1 cellular context compared by ENCODE assay signal in the genomic region with DNA sequence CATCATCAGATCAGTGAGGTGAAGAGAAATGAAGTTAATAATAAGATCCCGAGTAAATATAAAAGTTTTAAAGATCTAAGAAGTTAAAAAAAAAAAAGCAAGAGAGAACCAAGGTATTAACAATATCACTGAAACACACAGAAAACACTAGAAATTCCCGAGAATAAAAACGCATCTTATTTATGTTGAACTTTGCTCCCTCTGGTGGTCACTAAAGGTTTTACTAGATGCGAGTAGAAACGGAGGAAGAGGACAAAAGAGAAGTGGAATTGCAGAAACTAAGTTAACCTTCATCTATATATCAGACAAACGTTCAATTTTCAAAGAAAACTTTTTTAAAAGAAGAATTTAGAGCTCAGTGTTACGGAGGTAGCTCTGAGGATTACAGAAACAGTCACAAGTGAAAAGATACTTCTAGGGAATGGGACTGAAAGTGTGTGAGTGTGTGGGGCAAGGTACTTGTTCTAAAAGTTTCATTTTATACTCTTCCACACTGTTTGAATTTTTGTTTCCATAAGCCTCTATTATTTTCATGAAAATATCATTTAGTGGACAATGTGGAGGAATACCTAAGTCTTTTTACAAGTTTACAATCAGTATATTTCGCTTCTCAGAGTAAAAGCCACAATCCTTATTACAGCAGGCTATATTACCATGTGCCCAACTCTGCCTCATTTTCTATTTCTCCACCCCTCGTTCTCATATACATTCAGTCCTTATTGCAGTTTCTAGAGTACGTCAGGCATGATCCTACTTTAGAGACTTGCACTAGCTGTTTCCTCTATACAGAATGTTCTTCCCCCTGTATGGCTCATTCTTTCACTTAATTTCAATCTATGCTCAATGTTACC.
TF ChIP-seq lines count a peak whose summit lies in the region.

No MANE protein-coding gene starts in this region.

TF ChIP-seq in HepG2, 621 proteins besides CTCF, POLR2A, EP300 and RAD21:
- TF ChIP-seq STAG1 (CRISPR knock-in tag; IDR thresholded peaks at IDR 0.05) (peak; percentile 37), ZNF670 (CRISPR knock-in tag; IDR thresholded peaks at IDR 0.05; ENCODE audit: borderline replicate concordance) (no peak)
